In genomic region chr7:151232272-151233110, GRCh38 we compare ENCODE assay signal across 8 cellular contexts. TPM values are rescaled to one million over a fixed set of nuclear protein-coding genes. Genes with fewer than 3 reads are reported as not detected.
DNase-seq lines count a peak whose midpoint lies in the region; ATAC-seq and TF ChIP-seq lines count a peak whose summit lies in the region.

Gene CHPF2, plus strand, starts transcription at chr7:151232483. Its CDS starts 1,529 bp downstream, at chr7:151234012.

- TF ChIP-seq CTCF in GM12872 (IDR thresholded peaks at IDR 0.05; ENCODE audit: insufficient read depth, low read depth, low read length): 0 out of 3 replicates have a peak, but pooled peaks have one; percentile 1
- no peak for TF ChIP-seq CTCF in transverse colon (IDR thresholded peaks at IDR 0.05)

- peak within 1 kb of the TSS; percentile 85 for H3K18ac ChIP-seq in trophoblast cell (ENCODE audit: low read length)

- no peak within 1 kb of the TSS for H2BK5ac ChIP-seq in trophoblast cell (ENCODE audit: low read depth, low read length, poor library complexity)

- H2BK12ac ChIP-seq in trophoblast cell (ENCODE audit: low read length): no peak within 1 kb of the TSS

- peak within 1 kb of the TSS; percentile 75 for H2AK5ac ChIP-seq in trophoblast cell (ENCODE audit: low read length)

- H3K4me1 Mint-ChIP-seq in activated naive CD8-positive, alpha-beta T cell treated with anti-CD3 and anti-CD28 coated beads, Interleukin-2, amount 50 U/mL, for 24 hours: peaks cover 40% of the 10 kb centered on the region

- peaks cover 11% of the 10 kb centered on the region for H3K79me2 ChIP-seq in trophoblast cell (ENCODE audit: control insufficient read depth, insufficient read depth, low read length, poor library complexity)

- peaks cover 7% of the 10 kb centered on the region for H3K79me1 ChIP-seq in trophoblast cell (ENCODE audit: low read length)

- no peak within 1 kb of the TSS for H3K23ac ChIP-seq in trophoblast cell (ENCODE audit: low read length)

- peak within 1 kb of the TSS; percentile 44 for H4K12ac ChIP-seq in trophoblast cell (ENCODE audit: low read depth, low read length)

- H4K91ac ChIP-seq in trophoblast cell (ENCODE audit: low read depth, low read length): peak within 1 kb of the TSS; percentile 91

- H3K4me3 ChIP-seq in trophoblast cell (ENCODE audit: low read depth, low read length) (peak within 1 kb of the TSS; percentile 87), transverse colon (peak within 1 kb of the TSS; percentile 90 to 99 (median 96))

- H3K27ac ChIP-seq in trophoblast cell (ENCODE audit: low read depth, low read length) (no peak within 1 kb of the TSS), transverse colon (peak within 1 kb of the TSS; percentile 82 to 91 (median 88))

- peaks cover 22% of the 10 kb centered on the region for H3K36me3 Mint-ChIP-seq in activated naive CD8-positive, alpha-beta T cell treated with anti-CD3 and anti-CD28 coated beads, Interleukin-2, amount 50 U/mL, for 24 hours (ENCODE audit: low read depth)

- DNase-seq in NCI-H1092 treated with DMSO at 0.1 percent for 48 hours (lab: John Stamatoyannopoulos, UW): peak; percentile 86
- DNase-seq in SW480 (ENCODE audit: low spot score): peak; percentile 87
- DNase-seq in activated naive CD8-positive, alpha-beta T cell treated with anti-CD3 and anti-CD28 coated beads, Interleukin-2, amount 50 U/mL, for 24 hours: peak; percentile 93
- peak; percentile 96 for DNase-seq in Right ventricle myocardium superior
- peak; percentile 66 to 79 for DNase-seq in trophoblast cell
- peak; percentile 95 for DNase-seq in transverse colon

- TF ChIP-seq EP300 in transverse colon (IDR thresholded peaks at IDR 0.05; ENCODE audit: low read depth): no peak

- peaks cover 4 to 10% of the 10 kb centered on the region in 2 experiments for H3K4me1 ChIP-seq in trophoblast cell (ENCODE audit: control insufficient read depth in 1 of 2, insufficient read depth in 2 of 2, low read length in 2 of 2)
- H3K4me1 ChIP-seq in transverse colon: peaks cover 14 to 34% (median 25%) of the 10 kb centered on the region in 4 donors

- H3K14ac ChIP-seq in trophoblast cell (ENCODE audit: low read length): peak within 1 kb of the TSS; percentile 92

- intact Hi-C loops in Right ventricle myocardium superior (cut with DNase I): no loop called here
- intact Hi-C loops in transverse colon (cut with DNase I; ENCODE audit: low total_unique reads): no loop called here

- peak within 1 kb of the TSS; percentile 87 for H3K9ac ChIP-seq in trophoblast cell (ENCODE audit: low read length)

- H3K27me3 ChIP-seq in trophoblast cell (ENCODE audit: insufficient read depth, low read length): no peaks in the 10 kb centered on the region
- no peaks in the 10 kb centered on the region for H3K27me3 ChIP-seq in transverse colon

- no peaks in the 10 kb centered on the region for H3K9me3 Mint-ChIP-seq in activated naive CD8-positive, alpha-beta T cell treated with anti-CD3 and anti-CD28 coated beads, Interleukin-2, amount 50 U/mL, for 24 hours

- WGBS in trophoblast cell (ENCODE audit: extremely low coverage, insufficient coverage, insufficient read length): no CpG with 5 or more reads among the region's 87 CpGs
- WGBS in transverse colon (ENCODE audit: low coverage in 1 of 2), 2 donors: 1% methylated on average over 46 of the region's 87 CpGs; no CpG with 5 or more reads in 1 of the 2 donors

- H2BK120ac ChIP-seq in trophoblast cell (ENCODE audit: insufficient read depth, low read length, poor library complexity): peak within 1 kb of the TSS; percentile 57

- peak; percentile 85 for TF ChIP-seq POLR2A in transverse colon (IDR thresholded peaks at IDR 0.05)

- peak within 1 kb of the TSS; percentile 68 for H2AFZ ChIP-seq in trophoblast cell (ENCODE audit: insufficient read depth, low read length, poor library complexity)

- H3K36me3 ChIP-seq in trophoblast cell (ENCODE audit: control insufficient read depth in 1 of 2, insufficient read depth in 2 of 2, low read length in 2 of 2): peaks cover 23 to 29% of the 10 kb centered on the region in 2 experiments
- H3K36me3 ChIP-seq in transverse colon: peaks cover 0 to 16% (median 0%) of the 10 kb centered on the region in 4 donors

- in situ Hi-C loops in transverse colon (cut with MboI; ENCODE audit: low pct_ligation_motif_present in 1 of 4, low pct_unique_long_range_greater_than_20kb in 1 of 4, low sequenced_read_pairs in 3 of 4): no loop called here

- H4K8ac ChIP-seq in trophoblast cell (ENCODE audit: low read depth, low read length): peak within 1 kb of the TSS; percentile 86

- H3K27me3 Mint-ChIP-seq in activated naive CD8-positive, alpha-beta T cell treated with anti-CD3 and anti-CD28 coated beads, Interleukin-2, amount 50 U/mL, for 24 hours: no peaks in the 10 kb centered on the region

- ATAC-seq in HG02588 (IDR thresholded peaks at IDR 0.05; ENCODE audit: unreplicated experiment) (peak; percentile 97), Right ventricle myocardium superior (ENCODE audit: poor library complexity) (peak; percentile 97)
- peak; percentile 91 for ATAC-seq in activated naive CD8-positive, alpha-beta T cell treated with anti-CD3 and anti-CD28 coated beads, Interleukin-2, amount 50 U/mL, for 24 hours

- H3K9me3 ChIP-seq in trophoblast cell (ENCODE audit: insufficient read depth, low read depth, low read length) (peaks cover 4% of the 10 kb centered on the region), transverse colon (no peaks in the 10 kb centered on the region)

- H3K4ac ChIP-seq in trophoblast cell (ENCODE audit: low read depth, low read length): peak within 1 kb of the TSS; percentile 91

- peak within 1 kb of the TSS; percentile 99 for H3K27ac Mint-ChIP-seq in activated naive CD8-positive, alpha-beta T cell treated with anti-CD3 and anti-CD28 coated beads, Interleukin-2, amount 50 U/mL, for 24 hours

- H3K4me2 ChIP-seq in trophoblast cell (ENCODE audit: low read length): peak within 1 kb of the TSS; percentile 86

- H3K4me3 Mint-ChIP-seq in activated naive CD8-positive, alpha-beta T cell treated with anti-CD3 and anti-CD28 coated beads, Interleukin-2, amount 50 U/mL, for 24 hours: peak within 1 kb of the TSS; percentile 100

RNA-seq across cellular contexts. Expression of gene CHPF2, which starts in this region (rescaled TPM):
- 10.5 TPM for total RNA-seq in Right ventricle myocardium superior
- 22.6 and 24.6 TPM in 2 replicates for polyA plus RNA-seq in trophoblast cell (2013)
- total RNA-seq in transverse colon: 100 to 1,000 TPM in 1 of 4 donors, 10 to 100 TPM in 3; 48.4 to 104 (median 50.9) TPM
